Comparison of ENCODE assay signal across 17 cellular contexts in the genomic region with DNA sequence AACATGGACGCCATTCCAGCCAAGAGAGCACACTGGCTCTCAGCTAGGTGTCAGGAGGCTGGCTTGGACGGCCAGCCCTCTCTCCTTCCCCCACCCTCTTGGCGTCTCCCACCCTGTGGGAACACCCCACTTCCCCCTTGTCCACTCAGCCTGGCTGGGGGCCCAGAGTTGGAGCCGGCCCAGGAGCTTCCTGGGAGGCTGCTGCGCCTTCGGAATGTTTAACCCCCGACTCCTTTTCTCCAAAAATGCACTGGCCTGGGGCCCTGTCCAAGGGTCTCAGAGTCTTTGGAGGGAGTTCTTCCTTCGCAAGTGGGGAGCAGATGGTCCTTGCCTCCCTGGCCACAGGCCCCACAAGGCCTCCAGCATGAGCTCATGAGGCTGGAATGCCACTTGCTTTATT. TPM values are rescaled to one million over a fixed set of nuclear protein-coding genes. Genes with fewer than 3 reads are reported as not detected.
A peak's percentile ranks its signal among the peaks of the same experiment; 100 is the strongest.
DNase-seq lines count a peak whose midpoint lies in the region; ATAC-seq lines count a peak whose summit lies in the region.
"Had no signal": no experiment of that assay in that cellular context is flagged by ENCODE, and none has a peak within 500 bp of the region (broad histone marks: within the 10 kb centered on the region; RNA-seq: fewer than 3 reads in every experiment).

No MANE protein-coding gene starts in this region.

- DNase-seq in GM03348 (ENCODE audit: low spot score) (peak; percentile 65), right cardiac atrium (peak; percentile 47 to 89 (median 89))
- DNase-seq: activated CD4-positive, alpha-beta T cell treated with anti-CD3 and anti-CD28 coated beads, Interleukin-2, amount 10 ng/mL, durations not matched to agents 24 days and 14 days; activated effector memory CD4-positive, alpha-beta T cell treated with Interleukin-2 at 50 U/mL for 16 hours; AML-193; NCI-H2227 treated with DMSO at 0.1 percent for 48 hours; stimulated activated CD4-positive, alpha-beta T cell treated with anti-CD3 and anti-CD28 coated beads, Interleukin-15, amount 100 ng/mL, for 24 hours; stimulated activated CD8-positive, alpha-beta memory T cell treated with anti-CD3 and anti-CD28 coated beads, Interleukin-4, amount 100 ng/mL, for 48 hours had no signal

- 31% methylated on average over 8 of the region's 8 CpGs for WGBS in right cardiac atrium

- ATAC-seq in right cardiac atrium = no peak
- ATAC-seq in HG03571 (IDR thresholded peaks at IDR 0.05; ENCODE audit: unreplicated experiment) = no peak
- no peak for ATAC-seq in HG03108 (IDR thresholded peaks at IDR 0.05; ENCODE audit: unreplicated experiment)
- ATAC-seq in HG03135 (IDR thresholded peaks at IDR 0.05; ENCODE audit: unreplicated experiment) = no peak
- ATAC-seq in esophagus mucosa = no peak

- H3K4me1 ChIP-seq in right cardiac atrium (ENCODE audit: control insufficient read depth, insufficient read depth, low read length) (no peaks in the 10 kb centered on the region), rectal smooth muscle tissue (ENCODE audit: control insufficient read depth, insufficient read depth, low read length) (peaks cover 36% of the 10 kb centered on the region)

- peaks cover 3% of the 10 kb centered on the region for H3K36me3 ChIP-seq in rectal smooth muscle tissue (ENCODE audit: control insufficient read depth, insufficient read depth, low read length)

- no peak overlapping the region for H3K9ac ChIP-seq in rectal smooth muscle tissue (ENCODE audit: low read length)

- H3K4me3 ChIP-seq in right cardiac atrium (ENCODE audit: low read length) (no peak overlapping the region), rectal smooth muscle tissue (ENCODE audit: low read length) (no peak overlapping the region)

- H3K9me3 ChIP-seq in right cardiac atrium (ENCODE audit: control insufficient read depth, low read length) = no peaks in the 10 kb centered on the region

- peak overlapping the region; percentile 54 for H3K27ac ChIP-seq in cingulate gyrus (ENCODE audit: low read depth, low read length)
- H3K27ac ChIP-seq in right cardiac atrium (ENCODE audit: low read length) = no peak overlapping the region
- peak overlapping the region; percentile 63 for H3K27ac ChIP-seq in rectal smooth muscle tissue (ENCODE audit: low read depth, low read length)

- intact Hi-C loops in right cardiac atrium (cut with DNase I) = loop anchor here (2.0 to 10.0 kb wide), 5 partner anchors 33 to 407 kb away; a partner anchor contains a TSS

- no peaks in the 10 kb centered on the region for H3K27me3 ChIP-seq in right cardiac atrium (ENCODE audit: control insufficient read depth, insufficient read depth)
- H3K27me3 ChIP-seq in rectal smooth muscle tissue (ENCODE audit: control insufficient read depth, insufficient read depth, low read length) = peaks cover 8% of the 10 kb centered on the region

RNA-seq across cellular contexts. Expression of a gene that starts 4.1 kb away (rescaled TPM):
- 10 to 100 TPM; 11.5 to 23.7 (median 12.1) TPM for total RNA-seq in right cardiac atrium
- polyA plus RNA-seq in right cardiac atrium = 30.5 TPM
- 2.5 TPM for total RNA-seq in esophagus mucosa
- total RNA-seq: activated CD4-positive, alpha-beta T cell treated with anti-CD3 and anti-CD28 coated beads, Interleukin-2, amount 10 ng/mL, durations not matched to agents 24 days and 14 days; T-helper 1 cell treated with Interleukin-12 subunit alpha and Interleukin-12 subunit beta and Interleukin-4 antibody, amounts not matched to agents 30 ng/mL and 1 ng/mL, for 36 hours had no signal
- polyA plus RNA-seq: keratinocyte had no signal

RNA-seq across cellular contexts. Expression of a gene that starts 14.5 kb away (rescaled TPM):
- not detected for total RNA-seq in right cardiac atrium
- polyA plus RNA-seq in right cardiac atrium = not detected
- total RNA-seq in esophagus mucosa = not detected
- total RNA-seq: activated CD4-positive, alpha-beta T cell treated with anti-CD3 and anti-CD28 coated beads, Interleukin-2, amount 10 ng/mL, durations not matched to agents 24 days and 14 days; neural crest cell; T-helper 1 cell treated with Interleukin-12 subunit alpha and Interleukin-12 subunit beta and Interleukin-4 antibody, amounts not matched to agents 30 ng/mL and 1 ng/mL, for 36 hours had no signal
- polyA plus RNA-seq: keratinocyte had no signal

RNA-seq across cellular contexts. Expression of a gene that starts 34.7 kb away (rescaled TPM):
- total RNA-seq in right cardiac atrium = 10 to 100 TPM in 1 of 4 donors, 1 to 10 TPM in 3; 6.7 to 12.3 (median 8.8) TPM
- polyA plus RNA-seq in right cardiac atrium = 4.2 TPM
- 0.80 TPM for total RNA-seq in esophagus mucosa
- total RNA-seq: activated CD4-positive, alpha-beta T cell treated with anti-CD3 and anti-CD28 coated beads, Interleukin-2, amount 10 ng/mL, durations not matched to agents 24 days and 14 days; neural crest cell; T-helper 1 cell treated with Interleukin-12 subunit alpha and Interleukin-12 subunit beta and Interleukin-4 antibody, amounts not matched to agents 30 ng/mL and 1 ng/mL, for 36 hours had no signal
- polyA plus RNA-seq: keratinocyte had no signal

RNA-seq across cellular contexts. Expression of a gene that starts 54.8 kb away (rescaled TPM):
- total RNA-seq in right cardiac atrium (10 to 100 TPM in 1 of 4 donors, 1 to 10 TPM in 3; 6.1 to 13.0 (median 7.1) TPM), esophagus mucosa (1.2 TPM)
- 8.9 TPM for polyA plus RNA-seq in right cardiac atrium
- total RNA-seq: activated CD4-positive, alpha-beta T cell treated with anti-CD3 and anti-CD28 coated beads, Interleukin-2, amount 10 ng/mL, durations not matched to agents 24 days and 14 days; T-helper 1 cell treated with Interleukin-12 subunit alpha and Interleukin-12 subunit beta and Interleukin-4 antibody, amounts not matched to agents 30 ng/mL and 1 ng/mL, for 36 hours had no signal
- polyA plus RNA-seq: keratinocyte had no signal
